Comparison of ENCODE assay signal across 8 cellular contexts in the genomic region with DNA sequence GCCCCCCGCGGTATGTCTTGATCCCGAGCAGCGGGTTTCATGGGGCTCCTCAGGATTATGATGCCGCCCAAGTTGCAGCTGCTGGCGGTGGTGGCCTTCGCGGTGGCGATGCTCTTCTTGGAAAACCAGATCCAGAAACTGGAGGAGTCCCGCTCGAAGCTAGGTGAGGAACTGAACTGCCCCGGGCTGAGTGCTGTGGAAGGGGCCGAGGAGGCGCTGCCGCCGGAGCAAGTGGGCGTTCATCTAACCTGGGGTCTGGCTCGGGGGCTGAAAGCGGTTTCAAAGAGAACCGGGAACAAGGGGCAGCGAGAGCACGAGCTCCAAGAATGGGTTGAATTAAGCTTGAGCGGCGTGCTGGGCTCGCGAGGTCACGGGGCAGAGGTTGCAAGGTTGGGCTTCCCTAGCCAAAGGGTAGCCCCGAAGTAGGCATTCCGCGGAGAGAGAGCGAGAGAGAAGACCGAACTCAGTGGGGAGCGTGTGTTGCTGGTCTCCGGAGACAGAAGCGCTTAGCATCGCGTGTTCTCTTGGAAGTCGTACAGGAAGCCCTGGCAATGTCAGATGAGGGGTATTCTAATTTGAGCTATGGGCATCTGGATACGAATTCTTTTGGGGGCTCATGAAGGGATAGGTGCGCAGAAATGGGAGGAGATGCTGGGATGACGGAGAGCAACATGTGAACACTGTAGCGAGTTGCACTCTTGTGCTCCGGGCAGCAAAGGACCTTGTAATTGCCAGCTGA. TPM values are rescaled to one million over a fixed set of nuclear protein-coding genes. Genes with fewer than 3 reads are reported as not detected.
DNase-seq lines count a peak whose midpoint lies in the region; ATAC-seq, FAIRE-seq and TF ChIP-seq lines count a peak whose summit lies in the region.

No MANE protein-coding gene starts in this region.

- no peak for TF ChIP-seq CTCF in astrocyte of the spinal cord (IDR thresholded peaks at IDR 0.05; ENCODE audit: low read depth, low read length)

- H3K9ac ChIP-seq in iPS-15b (ENCODE audit: low read depth, low read length), result peak overlapping the region; percentile 90
- peak overlapping the region; percentile 81 for H3K9ac ChIP-seq in skeletal muscle satellite cell (ENCODE audit: low read depth, low read length)

- no peak overlapping the region for H3K27ac Mint-ChIP-seq in T-helper 17 cell

- H3K27me3 ChIP-seq in iPS-15b (ENCODE audit: control insufficient read depth, insufficient read depth, low read length), result no peaks in the 10 kb centered on the region
- H3K27me3 ChIP-seq in skeletal muscle satellite cell (ENCODE audit: control insufficient read depth, insufficient read depth, low read length), result no peaks in the 10 kb centered on the region

- H3K9me3 ChIP-seq in T-helper 17 cell (ENCODE audit: control insufficient read depth, low read length, poor library complexity, severe bottlenecking) (no peaks in the 10 kb centered on the region), iPS-15b (ENCODE audit: control insufficient read depth, insufficient read depth, low read length) (no peaks in the 10 kb centered on the region), skeletal muscle satellite cell (replicated peaks; ENCODE audit: low read length) (no peaks in the 10 kb centered on the region)

- H3K4me3 Mint-ChIP-seq in T-helper 17 cell, result no peak overlapping the region

- no peak for FAIRE-seq in H54 (lab: Jason Lieb, UNC)

- H3K4me3 ChIP-seq in astrocyte of the spinal cord (ENCODE audit: low read depth, low read length) (peak overlapping the region; percentile 89), iPS-15b (ENCODE audit: low read depth, low read length) (peak overlapping the region; percentile 86), skeletal muscle satellite cell (ENCODE audit: low read length) (peak overlapping the region; percentile 98)

- DNase-seq in DMS53 (lab: John Stamatoyannopoulos, UW) (peak; percentile 86), H54 (ENCODE audit: insufficient read length, low spot score) (peak; percentile 21), MV-4-11 (lab: John Stamatoyannopoulos, UW) (peak; percentile 42), T-helper 17 cell (peak; percentile 16 to 31 (median 20)), astrocyte of the spinal cord (ENCODE audit: low read depth, low spot score) (peak; percentile 53), amniotic stem cell (lab: John Stamatoyannopoulos, UW) (no peak)

- in situ Hi-C loops in astrocyte of the spinal cord (cut with HindIII; ENCODE audit: low sequenced_read_pairs), result loop anchor here (10.0 kb wide), 1 partner anchor 50 kb away; no protein-coding TSS in a partner anchor

- no peaks in the 10 kb centered on the region for H3K27me3 Mint-ChIP-seq in T-helper 17 cell

- H3K4me1 Mint-ChIP-seq in T-helper 17 cell, result peaks cover 29% of the 10 kb centered on the region

- TF ChIP-seq POLR2A in H54 (IDR thresholded peaks at IDR 0.05; ENCODE audit: low read depth, low read length), result no peak

- ATAC-seq in T-helper 17 cell, result peak; percentile 4

- H3K4me1 ChIP-seq in iPS-15b (ENCODE audit: control insufficient read depth, insufficient read depth, low read length) (peaks cover 6% of the 10 kb centered on the region), skeletal muscle satellite cell (ENCODE audit: control insufficient read depth, insufficient read depth, low read length) (peaks cover 15% of the 10 kb centered on the region)

- peaks cover 6% of the 10 kb centered on the region for H3K36me3 Mint-ChIP-seq in T-helper 17 cell (ENCODE audit: low read depth)

- H3K36me3 ChIP-seq in iPS-15b (ENCODE audit: control insufficient read depth, insufficient read depth, low read length) (no peaks in the 10 kb centered on the region), skeletal muscle satellite cell (ENCODE audit: insufficient read depth, low read length) (peaks cover under 1% of the 10 kb centered on the region)

- peak overlapping the region; percentile 97 for H3K4me2 ChIP-seq in skeletal muscle satellite cell (ENCODE audit: low read length)

RNA-seq across cellular contexts. Expression of gene HS2ST1, which starts 0.7 kb away (rescaled TPM):
- total RNA-seq in T-helper 17 cell, result 10 to 100 TPM; 11.7 to 12.0 TPM
- 18.8 and 28.6 TPM in 2 replicates for total RNA-seq in skeletal muscle satellite cell (2012; rRNA removed)

RNA-seq across cellular contexts. Expression of gene SELENOF, which starts 1.2 kb away (rescaled TPM):
- total RNA-seq in T-helper 17 cell, result 100 to 1,000 TPM; 135 to 153 TPM
- total RNA-seq in skeletal muscle satellite cell (2012; rRNA removed), result 171 TPM in 2 replicates
